1 cellular context compared by ENCODE assay signal in genomic region chr9:133526721-133527321, GRCh38.
TF ChIP-seq lines count a peak whose summit lies in the region.

No MANE protein-coding gene starts in this region.

TF ChIP-seq in HepG2, 621 proteins besides CTCF, POLR2A, EP300 and RAD21:
- TF ChIP-seq ZNF687 (CRISPR knock-in tag; IDR thresholded peaks at IDR 0.05) (0 out of 2 replicates have a peak, but pooled peaks have one; percentile 9), GABPB1 (CRISPR knock-in tag; IDR thresholded peaks at IDR 0.05) (peak; percentile 14; the same call in 1 of the 2 replicates), CCDC6 (CRISPR knock-in tag; IDR thresholded peaks at IDR 0.05) (no peak)
TF ChIP-seq in HepG2: peak in this region for 2.
